Comparison of ENCODE assay signal across 21 cellular contexts in the genomic region with DNA sequence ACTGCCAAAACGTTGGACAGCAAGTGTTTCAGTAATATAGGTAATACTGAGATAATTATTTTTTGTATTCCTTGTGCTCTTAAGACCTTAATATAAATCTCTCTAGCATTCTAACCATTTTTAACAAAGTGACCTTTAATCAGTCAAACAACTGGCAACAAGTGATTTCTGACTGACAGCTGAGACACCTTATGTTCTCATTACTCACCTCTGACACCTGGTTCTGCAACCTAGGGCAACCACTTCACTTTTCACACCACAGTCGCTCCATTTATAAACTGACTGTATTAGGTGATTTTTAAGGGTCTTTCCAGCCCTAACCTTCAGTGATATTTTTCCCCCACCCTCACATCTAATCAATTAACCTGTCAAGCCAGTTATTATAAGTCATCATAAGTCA.
DNase-seq lines count a peak whose midpoint lies in the region; ATAC-seq and TF ChIP-seq lines count a peak whose summit lies in the region.
"Had no signal": no experiment of that assay in that cellular context is flagged by ENCODE, and none has a peak within 500 bp of the region (broad histone marks: within the 10 kb centered on the region; RNA-seq: fewer than 3 reads in every experiment).

No MANE protein-coding gene starts in this region.

- H3K27ac Mint-ChIP-seq in nephron progenitor cell: peak overlapping the region; percentile 57
- H3K27ac Mint-ChIP-seq: CD4-positive, CD25-positive, alpha-beta regulatory T cell; CD8-positive, alpha-beta memory T cell had no signal

- peak; percentile 18 for DNase-seq in GM13977 (ENCODE audit: low spot score)
- DNase-seq in HEK293T (ENCODE audit: extremely low spot score): no peak
- DNase-seq in nephron progenitor cell: no peak
- DNase-seq in activated CD8-positive, alpha-beta memory T cell treated with anti-CD3 and anti-CD28 coated beads, Interleukin-2, amount 50 U/mL, for 48 hours: no peak
- DNase-seq: 8988T; ACHN; BE2C; C1 segment of cervical spinal cord; CD4-positive, alpha-beta memory T cell; CD4-positive, CD25-positive, alpha-beta regulatory T cell; CD8-positive, alpha-beta memory T cell; COR-L47; DMS 273 treated with DMSO at 0.1 percent for 48 hours; DMS153; DMS53; DMS79; DND-41; EL; GDM1 had no signal

- no peak for ATAC-seq in SK-N-SH treated with all-trans-retinoic acid at 6 μM for 48 hours

- no peaks in the 10 kb centered on the region for H3K36me3 Mint-ChIP-seq in nephron progenitor cell (ENCODE audit: low read depth)
- H3K36me3 Mint-ChIP-seq: CD4-positive, CD25-positive, alpha-beta regulatory T cell had no signal

- no peak overlapping the region for H3K4me3 Mint-ChIP-seq in nephron progenitor cell
- H3K4me3 Mint-ChIP-seq: CD14-positive monocyte; CD4-positive, alpha-beta memory T cell; CD4-positive, CD25-positive, alpha-beta regulatory T cell; CD8-positive, alpha-beta memory T cell had no signal

- TF ChIP-seq CTCF in GM13977 (IDR thresholded peaks at IDR 0.05; ENCODE audit: extremely low read depth, insufficient read depth, missing control alignments): no peak
- no peak for TF ChIP-seq CTCF in nephron progenitor cell (IDR thresholded peaks at IDR 0.05)

- in situ Hi-C loops in GM13977 (cut with MboI; ENCODE audit: low pct_unique_long_range_greater_than_20kb, low sequenced_read_pairs, unreplicated experiment): loop anchor here (10.0 kb wide), 1 partner anchor 374 kb away; no protein-coding TSS in a partner anchor

- CTCF ChIA-PET in HEK293T (lab: Yijun Ruan, JAX): no interaction called here

- peaks cover 24% of the 10 kb centered on the region for H3K4me1 Mint-ChIP-seq in nephron progenitor cell

- H3K27me3 Mint-ChIP-seq in nephron progenitor cell (ENCODE audit: low read depth, poor library complexity): peaks cover 20% of the 10 kb centered on the region

- H3K9me3 Mint-ChIP-seq in nephron progenitor cell: no peaks in the 10 kb centered on the region
- H3K9me3 Mint-ChIP-seq: CD14-positive monocyte; CD4-positive, alpha-beta memory T cell; CD4-positive, CD25-positive, alpha-beta regulatory T cell; CD8-positive, alpha-beta memory T cell had no signal

- POLR2A ChIA-PET in HEK293T (lab: Yijun Ruan, JAX): no interaction called here

TF ChIP-seq in HEK293T, 16 proteins besides CTCF, POLR2A, EP300 and RAD21:
- TF ChIP-seq FOXA1 (IDR thresholded peaks at IDR 0.05) (no peak), ELF4 (IDR thresholded peaks at IDR 0.05) (no peak), HDGF (IDR thresholded peaks at IDR 0.05; ENCODE audit: borderline replicate concordance) (no peak), LEF1 (IDR thresholded peaks at IDR 0.05; ENCODE audit: borderline replicate concordance) (no peak), FOXK2 (IDR thresholded peaks at IDR 0.05) (no peak), ZNF384 (IDR thresholded peaks at IDR 0.05) (no peak), TARDBP (IDR thresholded peaks at IDR 0.05) (no peak), FOXM1 (IDR thresholded peaks at IDR 0.05; ENCODE audit: borderline replicate concordance) (no peak)
- TF ChIP-seq, protein P1, sequence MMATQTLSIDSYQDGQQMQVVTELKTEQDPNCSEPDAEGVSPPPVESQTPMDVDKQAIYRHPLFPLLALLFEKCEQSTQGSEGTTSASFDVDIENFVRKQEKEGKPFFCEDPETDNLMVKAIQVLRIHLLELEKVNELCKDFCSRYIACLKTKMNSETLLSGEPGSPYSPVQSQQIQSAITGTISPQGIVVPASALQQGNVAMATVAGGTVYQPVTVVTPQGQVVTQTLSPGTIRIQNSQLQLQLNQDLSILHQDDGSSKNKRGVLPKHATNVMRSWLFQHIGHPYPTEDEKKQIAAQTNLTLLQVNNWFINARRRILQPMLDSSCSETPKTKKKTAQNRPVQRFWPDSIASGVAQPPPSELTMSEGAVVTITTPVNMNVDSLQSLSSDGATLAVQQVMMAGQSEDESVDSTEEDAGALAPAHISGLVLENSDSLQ (IDR thresholded peaks at IDR 0.05): peak; percentile 43

TF ChIP-seq in SK-N-SH treated with all-trans-retinoic acid at 6 μM for 48 hours, 23 proteins besides CTCF, POLR2A, EP300 and RAD21:
- TF ChIP-seq, protein P2, sequence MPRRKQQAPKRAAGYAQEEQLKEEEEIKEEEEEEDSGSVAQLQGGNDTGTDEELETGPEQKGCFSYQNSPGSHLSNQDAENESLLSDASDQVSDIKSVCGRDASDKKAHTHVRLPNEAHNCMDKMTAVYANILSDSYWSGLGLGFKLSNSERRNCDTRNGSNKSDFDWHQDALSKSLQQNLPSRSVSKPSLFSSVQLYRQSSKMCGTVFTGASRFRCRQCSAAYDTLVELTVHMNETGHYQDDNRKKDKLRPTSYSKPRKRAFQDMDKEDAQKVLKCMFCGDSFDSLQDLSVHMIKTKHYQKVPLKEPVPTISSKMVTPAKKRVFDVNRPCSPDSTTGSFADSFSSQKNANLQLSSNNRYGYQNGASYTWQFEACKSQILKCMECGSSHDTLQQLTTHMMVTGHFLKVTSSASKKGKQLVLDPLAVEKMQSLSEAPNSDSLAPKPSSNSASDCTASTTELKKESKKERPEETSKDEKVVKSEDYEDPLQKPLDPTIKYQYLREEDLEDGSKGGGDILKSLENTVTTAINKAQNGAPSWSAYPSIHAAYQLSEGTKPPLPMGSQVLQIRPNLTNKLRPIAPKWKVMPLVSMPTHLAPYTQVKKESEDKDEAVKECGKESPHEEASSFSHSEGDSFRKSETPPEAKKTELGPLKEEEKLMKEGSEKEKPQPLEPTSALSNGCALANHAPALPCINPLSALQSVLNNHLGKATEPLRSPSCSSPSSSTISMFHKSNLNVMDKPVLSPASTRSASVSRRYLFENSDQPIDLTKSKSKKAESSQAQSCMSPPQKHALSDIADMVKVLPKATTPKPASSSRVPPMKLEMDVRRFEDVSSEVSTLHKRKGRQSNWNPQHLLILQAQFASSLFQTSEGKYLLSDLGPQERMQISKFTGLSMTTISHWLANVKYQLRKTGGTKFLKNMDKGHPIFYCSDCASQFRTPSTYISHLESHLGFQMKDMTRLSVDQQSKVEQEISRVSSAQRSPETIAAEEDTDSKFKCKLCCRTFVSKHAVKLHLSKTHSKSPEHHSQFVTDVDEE (CRISPR knock-in tag; IDR thresholded peaks at IDR 0.05): no peak
- TF ChIP-seq ZNF70 (CRISPR knock-in tag; IDR thresholded peaks at IDR 0.05) (no peak), PPARA (CRISPR knock-in tag; IDR thresholded peaks at IDR 0.05; ENCODE audit: borderline replicate concordance) (no peak), TOX (CRISPR knock-in tag; IDR thresholded peaks at IDR 0.05; ENCODE audit: borderline replicate concordance) (no peak), ZNF8 (CRISPR knock-in tag; IDR thresholded peaks at IDR 0.05) (no peak), ESRRG (CRISPR knock-in tag; IDR thresholded peaks at IDR 0.05) (no peak), OSR1 (CRISPR knock-in tag; IDR thresholded peaks at IDR 0.05) (no peak)
- TF ChIP-seq, protein P3, sequence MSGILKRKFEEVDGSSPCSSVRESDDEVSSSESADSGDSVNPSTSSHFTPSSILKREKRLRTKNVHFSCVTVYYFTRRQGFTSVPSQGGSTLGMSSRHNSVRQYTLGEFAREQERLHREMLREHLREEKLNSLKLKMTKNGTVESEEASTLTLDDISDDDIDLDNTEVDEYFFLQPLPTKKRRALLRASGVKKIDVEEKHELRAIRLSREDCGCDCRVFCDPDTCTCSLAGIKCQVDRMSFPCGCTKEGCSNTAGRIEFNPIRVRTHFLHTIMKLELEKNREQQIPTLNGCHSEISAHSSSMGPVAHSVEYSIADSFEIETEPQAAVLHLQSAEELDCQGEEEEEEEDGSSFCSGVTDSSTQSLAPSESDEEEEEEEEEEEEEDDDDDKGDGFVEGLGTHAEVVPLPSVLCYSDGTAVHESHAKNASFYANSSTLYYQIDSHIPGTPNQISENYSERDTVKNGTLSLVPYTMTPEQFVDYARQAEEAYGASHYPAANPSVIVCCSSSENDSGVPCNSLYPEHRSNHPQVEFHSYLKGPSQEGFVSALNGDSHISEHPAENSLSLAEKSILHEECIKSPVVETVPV (CRISPR knock-in tag; IDR thresholded peaks at IDR 0.05): no peak
TF ChIP-seq in SK-N-SH treated with all-trans-retinoic acid at 6 μM for 48 hours: peak in this region for 0.
